ENCODE assay signal across 18 cellular contexts in genomic region chr2:69211111-69211510, GRCh38.
DNase-seq lines count a peak whose midpoint lies in the region; ATAC-seq, FAIRE-seq and TF ChIP-seq lines count a peak whose summit lies in the region.
"Had no signal": no experiment of that assay in that cellular context is flagged by ENCODE, and none has a peak within 500 bp of the region (broad histone marks: within the 10 kb centered on the region; RNA-seq: fewer than 3 reads in every experiment).

No MANE protein-coding gene starts in this region.

- H3K9me3 Mint-ChIP-seq in CD4-positive, alpha-beta T cell = no peaks in the 10 kb centered on the region
- H3K9me3 Mint-ChIP-seq: HFFc6 had no signal

- no peak overlapping the region for H3K4me3 Mint-ChIP-seq in CD4-positive, alpha-beta T cell
- H3K4me3 Mint-ChIP-seq: CD4-positive, CD25-positive, alpha-beta regulatory T cell; HFFc6 had no signal

- POLR2A ChIA-PET in CD4-positive, alpha-beta T cell (lab: Charles Lee) = no interaction called here

- H3K36me3 Mint-ChIP-seq in CD4-positive, alpha-beta T cell (ENCODE audit: low read depth) = no peaks in the 10 kb centered on the region
- H3K36me3 Mint-ChIP-seq: CD4-positive, CD25-positive, alpha-beta regulatory T cell had no signal

- peaks cover 9% of the 10 kb centered on the region for H3K27me3 Mint-ChIP-seq in CD4-positive, alpha-beta T cell

- no peak overlapping the region for H3K4me3 ChIP-seq in fibroblast of mammary gland (ENCODE audit: control insufficient read depth, low read depth, low read length)
- H3K4me3 ChIP-seq: BLaER1 treated with 17β-estradiol and CSF1 and Interleukin-3, amounts not matched to agents 10 nM and 100 nM had no signal

- no peak overlapping the region for H3K27ac Mint-ChIP-seq in CD4-positive, alpha-beta T cell
- H3K27ac Mint-ChIP-seq: CD4-positive, CD25-positive, alpha-beta regulatory T cell; HFFc6 had no signal

- intact Hi-C loops in CD4-positive, alpha-beta T cell (cut with DNase I, micrococcal nuclease) = no loop called here

- no peak overlapping the region for H3K27ac ChIP-seq in CD4-positive, alpha-beta T cell (ENCODE audit: low read depth, low read length)
- H3K27ac ChIP-seq: BLaER1 treated with 17β-estradiol and CSF1 and Interleukin-3, amounts not matched to agents 10 nM and 100 nM had no signal

- no peaks in the 10 kb centered on the region for H3K4me1 Mint-ChIP-seq in CD4-positive, alpha-beta T cell (ENCODE audit: low read depth)
- H3K4me1 Mint-ChIP-seq: CD4-positive, CD25-positive, alpha-beta regulatory T cell had no signal

- ATAC-seq in GM21367 (IDR thresholded peaks at IDR 0.05; ENCODE audit: unreplicated experiment) (no peak), HG02798 (IDR thresholded peaks at IDR 0.05; ENCODE audit: poor library complexity, unreplicated experiment) (no peak)
- no peak for ATAC-seq in CD4-positive, alpha-beta T cell (ENCODE audit: poor library complexity)

- H3K27me3 ChIP-seq in CD4-positive, alpha-beta T cell (ENCODE audit: control insufficient read depth, insufficient read depth, low read length) = no peaks in the 10 kb centered on the region
- H3K27me3 ChIP-seq: BLaER1 treated with 17β-estradiol and CSF1 and Interleukin-3, amounts not matched to agents 10 nM and 100 nM had no signal

- TF ChIP-seq CTCF in fibroblast of mammary gland (conservative IDR thresholded peaks at IDR 0.05; ENCODE audit: control insufficient read depth, insufficient read depth, low read depth, low read length) = no peak
- TF ChIP-seq CTCF in CD4-positive, alpha-beta T cell (IDR thresholded peaks at IDR 0.05) = no peak

- CTCF ChIA-PET in CD4-positive, alpha-beta T cell (lab: Charles Lee) = no interaction called here

- no peaks in the 10 kb centered on the region for H3K9me3 ChIP-seq in CD4-positive, alpha-beta T cell (ENCODE audit: control insufficient read depth, low read length)

- DNase-seq in HTR-8/SVneo (ENCODE audit: insufficient read length, low spot score) = no peak
- DNase-seq in NCI-H226 = peak; percentile 35
- peak; percentile 25 for DNase-seq in fibroblast of mammary gland (ENCODE audit: low read depth)
- peak; percentile 31 for DNase-seq in putamen (ENCODE audit: low spot score)
- no peak for DNase-seq in CD4-positive, alpha-beta T cell
- DNase-seq: ACHN; Calu3; CD4-positive, CD25-positive, alpha-beta regulatory T cell; DMS153; DMS79 treated with DMSO at 0.1 percent for 48 hours; EL; HCEC 1CT; HFFc6 had no signal

- FAIRE-seq in HTR-8/SVneo (lab: Jason Lieb, UNC) = peak; percentile 44
- FAIRE-seq: G401.6, GM12891 had no signal

Comparison
In these comparisons a context has a peak if more than half of its experiments do, and no peak if none do; other contexts are left out.
1. DNase-seq: peak in NCI-H226 (single experiment), fibroblast of mammary gland (single experiment) and putamen (single experiment); none in HTR-8/SVneo (single experiment) and CD4-positive, alpha-beta T cell (0 of 10).